8 cellular contexts compared by ENCODE assay signal in the genomic region with DNA sequence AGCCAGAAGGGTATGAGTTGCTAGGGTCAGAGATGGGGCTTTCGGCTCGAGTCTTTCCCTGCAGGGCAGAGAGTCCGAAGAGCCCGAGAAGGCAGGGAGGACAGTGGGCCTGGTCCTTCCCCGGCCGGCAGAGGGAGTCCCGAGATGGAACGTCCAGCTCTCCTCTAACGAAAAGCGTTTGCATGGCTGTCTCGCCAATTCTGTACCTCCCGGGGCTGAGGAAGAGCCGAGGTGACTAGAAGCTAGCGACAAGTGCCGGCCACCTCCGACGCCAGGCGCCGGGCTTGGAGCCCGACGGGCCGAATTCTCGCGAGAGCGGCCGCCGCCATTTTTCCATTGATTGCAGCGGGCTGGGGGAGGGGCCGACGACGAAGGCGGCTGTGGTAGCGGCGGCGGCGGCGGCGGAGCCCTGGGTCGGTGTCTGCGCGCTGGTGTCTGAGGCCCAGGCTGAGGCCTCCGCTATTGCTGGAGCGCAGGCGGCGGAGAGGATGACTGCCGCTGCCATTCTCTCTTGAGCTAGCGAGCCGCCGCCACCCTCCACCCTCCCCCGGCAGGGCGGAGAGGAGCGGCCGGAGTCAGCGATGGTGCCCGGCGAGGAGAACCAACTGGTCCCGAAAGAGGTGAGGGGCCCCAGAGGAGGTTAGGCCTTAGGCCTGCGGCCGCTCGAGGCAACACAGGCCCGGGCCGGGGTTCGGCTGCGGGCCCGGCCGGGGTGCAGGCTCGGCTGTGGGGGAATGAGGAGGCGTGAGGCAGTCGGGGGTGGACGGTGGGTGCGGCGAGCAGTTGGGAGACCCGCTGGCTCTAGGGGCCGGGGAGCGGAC. TPM values are rescaled to one million over a fixed set of nuclear protein-coding genes. Genes with fewer than 3 reads are reported as not detected.
DNase-seq lines count a peak whose midpoint lies in the region; ATAC-seq, FAIRE-seq and TF ChIP-seq lines count a peak whose summit lies in the region.

A gene with protein sequence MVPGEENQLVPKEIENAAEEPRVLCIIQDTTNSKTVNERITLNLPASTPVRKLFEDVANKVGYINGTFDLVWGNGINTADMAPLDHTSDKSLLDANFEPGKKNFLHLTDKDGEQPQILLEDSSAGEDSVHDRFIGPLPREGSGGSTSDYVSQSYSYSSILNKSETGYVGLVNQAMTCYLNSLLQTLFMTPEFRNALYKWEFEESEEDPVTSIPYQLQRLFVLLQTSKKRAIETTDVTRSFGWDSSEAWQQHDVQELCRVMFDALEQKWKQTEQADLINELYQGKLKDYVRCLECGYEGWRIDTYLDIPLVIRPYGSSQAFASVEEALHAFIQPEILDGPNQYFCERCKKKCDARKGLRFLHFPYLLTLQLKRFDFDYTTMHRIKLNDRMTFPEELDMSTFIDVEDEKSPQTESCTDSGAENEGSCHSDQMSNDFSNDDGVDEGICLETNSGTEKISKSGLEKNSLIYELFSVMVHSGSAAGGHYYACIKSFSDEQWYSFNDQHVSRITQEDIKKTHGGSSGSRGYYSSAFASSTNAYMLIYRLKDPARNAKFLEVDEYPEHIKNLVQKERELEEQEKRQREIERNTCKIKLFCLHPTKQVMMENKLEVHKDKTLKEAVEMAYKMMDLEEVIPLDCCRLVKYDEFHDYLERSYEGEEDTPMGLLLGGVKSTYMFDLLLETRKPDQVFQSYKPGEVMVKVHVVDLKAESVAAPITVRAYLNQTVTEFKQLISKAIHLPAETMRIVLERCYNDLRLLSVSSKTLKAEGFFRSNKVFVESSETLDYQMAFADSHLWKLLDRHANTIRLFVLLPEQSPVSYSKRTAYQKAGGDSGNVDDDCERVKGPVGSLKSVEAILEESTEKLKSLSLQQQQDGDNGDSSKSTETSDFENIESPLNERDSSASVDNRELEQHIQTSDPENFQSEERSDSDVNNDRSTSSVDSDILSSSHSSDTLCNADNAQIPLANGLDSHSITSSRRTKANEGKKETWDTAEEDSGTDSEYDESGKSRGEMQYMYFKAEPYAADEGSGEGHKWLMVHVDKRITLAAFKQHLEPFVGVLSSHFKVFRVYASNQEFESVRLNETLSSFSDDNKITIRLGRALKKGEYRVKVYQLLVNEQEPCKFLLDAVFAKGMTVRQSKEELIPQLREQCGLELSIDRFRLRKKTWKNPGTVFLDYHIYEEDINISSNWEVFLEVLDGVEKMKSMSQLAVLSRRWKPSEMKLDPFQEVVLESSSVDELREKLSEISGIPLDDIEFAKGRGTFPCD (N-terminal part only) (plus strand): TSS at position 368 of the 821 bp plus-strand sequence. CDS start 214 bp downstream, at position 582.

- peak within 1 kb of the TSS; percentile 85 for H2BK120ac ChIP-seq in neuronal stem cell (ENCODE audit: low read depth, low read length)

- BruUV-seq in HCT116 (replicated peaks; lab: Mats Ljungman, UMichigan), result no TSS peak

- CTCF ChIA-PET in HCT116 (lab: Charles Lee), result interaction anchor here (0.9 to 1.5 kb wide), 4 partner anchors 8 to 202 kb away, joined by 3 to 5 read pairs (median 4); no protein-coding TSS in a partner anchor

- H2BK5ac ChIP-seq in neuronal stem cell (ENCODE audit: low read length), result peak within 1 kb of the TSS; percentile 99

- H3K36me3 ChIP-seq in GM06990 (ENCODE audit: control insufficient read depth, insufficient read depth, low read length), result no peaks in the 10 kb centered on the region
- H3K36me3 ChIP-seq in HCT116 (ENCODE audit: control insufficient read depth in 1 of 2, insufficient read depth in 2 of 2, low read length in 2 of 2), result no peaks in the 10 kb centered on the region
- H3K36me3 ChIP-seq in MM.1S (replicated peaks; ENCODE audit: insufficient read depth, low read length), result no peaks in the 10 kb centered on the region
- H3K36me3 ChIP-seq in SJCRH30, result no peaks in the 10 kb centered on the region
- no peaks in the 10 kb centered on the region for H3K36me3 ChIP-seq in neuronal stem cell (replicated peaks in 1 of 2; ENCODE audit: control insufficient read depth in 2 of 2, insufficient read depth in 2 of 2, low read length in 2 of 2)

- peak within 1 kb of the TSS; percentile 89 for H3K4me2 ChIP-seq in HCT116 (ENCODE audit: low read length)
- peak within 1 kb of the TSS; percentile 89 for H3K4me2 ChIP-seq in MM.1S (ENCODE audit: low read depth, low read length)
- peak within 1 kb of the TSS; percentile 67 for H3K4me2 ChIP-seq in neuronal stem cell (ENCODE audit: insufficient read depth, low read length, poor library complexity, severe bottlenecking)

- H3K4me1 ChIP-seq in HCT116 (ENCODE audit: control insufficient read depth in 1 of 2, insufficient read depth in 2 of 2, low read length in 2 of 2) (peaks cover 32 to 42% of the 10 kb centered on the region in 2 experiments), MM.1S (ENCODE audit: low read length) (peaks cover 26% of the 10 kb centered on the region), SJCRH30 (peaks cover 11% of the 10 kb centered on the region; the same call in 1 of the 2 replicates), neuronal stem cell (ENCODE audit: control insufficient read depth in 2 of 2, insufficient read depth in 1 of 2, low read depth in 1 of 2, low read length in 2 of 2) (peaks cover 0 to 10% of the 10 kb centered on the region in 2 donors)

- H3K9ac ChIP-seq in HCT116 (ENCODE audit: low read length), result peak within 1 kb of the TSS; percentile 86
- H3K9ac ChIP-seq in MM.1S (ENCODE audit: low read length), result peak within 1 kb of the TSS; percentile 97
- peak within 1 kb of the TSS; percentile 94 for H3K9ac ChIP-seq in neuronal stem cell (ENCODE audit: low read depth, low read length, poor library complexity)

- DNase-seq in GM06990 (ENCODE audit: extremely low read depth, insufficient read length) (peak; percentile 91), HCT116 (ENCODE audit: low read depth, low spot score) (peak; percentile 76), MM.1S (peak; percentile 89), SJCRH30 (peak; percentile 95 to 96), activated gamma-delta T cell treated with Interleukin-2 at 50 U/mL for 16 hours (peak; percentile 94), frontal cortex (ENCODE audit: low spot score in 2 of 2) (peak; percentile 72 to 74), neuronal stem cell (ENCODE audit: low spot score) (peak; percentile 92), substantia nigra (lab: John Stamatoyannopoulos, UW) (peak; percentile 29 to 97 (median 81))

- TF ChIP-seq CTCF in GM06990 (IDR thresholded peaks at IDR 0.05; ENCODE audit: insufficient read depth, low read length, poor library complexity, severe bottlenecking) (peak; percentile 40), HCT116 (IDR thresholded peaks at IDR 0.05 in 2 of 3, conservative IDR thresholded peaks at IDR 0.05 in 1 of 3; ENCODE audit: borderline replicate concordance in 1 of 3, insufficient read depth in 1 of 3, low read depth in 2 of 3, low read length in 2 of 3) (peak in 2 of 3 experiments; percentile 48 to 56; a peak in 4 of 6 replicates), MM.1S (IDR thresholded peaks at IDR 0.05; ENCODE audit: low read length) (peak; percentile 54)

- H2AK5ac ChIP-seq in neuronal stem cell (ENCODE audit: low read depth, low read length), result peak within 1 kb of the TSS; percentile 83

- no peak for TF ChIP-seq RAD21 in HCT116 (IDR thresholded peaks at IDR 0.05; ENCODE audit: low read depth)

- WGBS in neuronal stem cell (ENCODE audit: extremely low coverage in 2 of 2, insufficient read length in 2 of 2, insufficient replicate concordance in 1 of 2), 2 donors, result no CpG with 5 or more reads among the region's 75 CpGs

- peak within 1 kb of the TSS; percentile 63 for H3K14ac ChIP-seq in neuronal stem cell (ENCODE audit: low read length)

- peak within 1 kb of the TSS; percentile 69 for H2AFZ ChIP-seq in HCT116 (ENCODE audit: low read depth, low read length, poor library complexity, severe bottlenecking)
- peak within 1 kb of the TSS; percentile 95 for H2AFZ ChIP-seq in MM.1S (ENCODE audit: low read length)
- peak within 1 kb of the TSS; percentile 92 for H2AFZ ChIP-seq in neuronal stem cell (ENCODE audit: low read length)

- peaks cover 23% of the 10 kb centered on the region for H3F3A ChIP-seq in MM.1S (ENCODE audit: insufficient read depth, low read length)

- H3K23ac ChIP-seq in neuronal stem cell (ENCODE audit: low read depth, low read length, poor library complexity), result peak within 1 kb of the TSS; percentile 83

- peak within 1 kb of the TSS; percentile 94 for H3K4ac ChIP-seq in neuronal stem cell (ENCODE audit: low read length)

- intact Hi-C loops in HCT116 (cut with micrococcal nuclease), result loop anchor here (2.0 kb wide), 1 partner anchor 31 kb away; no protein-coding TSS in a partner anchor

- H2BK15ac ChIP-seq in neuronal stem cell (ENCODE audit: low read length), result peak within 1 kb of the TSS; percentile 77

- POLR2A ChIA-PET in HCT116 (lab: Charles Lee), result interaction anchor here (1.3 to 1.4 kb wide), 2 partner anchors 10 to 31 kb away, joined by 3 to 6 read pairs; no protein-coding TSS in a partner anchor

- no peak for FAIRE-seq in frontal cortex (lab: Jason Lieb, UNC)

- H3K27me3 ChIP-seq in GM06990 (replicated peaks; ENCODE audit: control insufficient read depth, insufficient read depth, low read length), result no peaks in the 10 kb centered on the region
- H3K27me3 ChIP-seq in HCT116 (ENCODE audit: insufficient read depth, low read length), result no peaks in the 10 kb centered on the region
- no peaks in the 10 kb centered on the region for H3K27me3 ChIP-seq in MM.1S (replicated peaks; ENCODE audit: insufficient read depth, low read length)
- no peaks in the 10 kb centered on the region for H3K27me3 ChIP-seq in SJCRH30
- H3K27me3 ChIP-seq in neuronal stem cell (ENCODE audit: control insufficient read depth in 3 of 3, insufficient read depth in 3 of 3, low read depth in 1 of 3, low read length in 3 of 3), result no peaks in the 10 kb centered on the region

- RAD21 ChIA-PET in HCT116 (lab: Charles Lee; ENCODE audit: low non-redundant PET in 1 of 2, low total read pairs in 2 of 2, uncharacterized antibody in 2 of 2, unreplicated experiment in 2 of 2), result interaction anchor here in 1 of 2 experiments (0.7 kb wide), 1 partner anchor 770 kb away, joined by 6 read pairs; no protein-coding TSS in a partner anchor

- H3K79me1 ChIP-seq in neuronal stem cell (ENCODE audit: low read depth, low read length), result peaks cover 2% of the 10 kb centered on the region

- H3K27ac ChIP-seq in HCT116 (ENCODE audit: low read depth, low read length), result peak within 1 kb of the TSS; percentile 97
- peak within 1 kb of the TSS; percentile 91 for H3K27ac ChIP-seq in MM.1S (ENCODE audit: low read length)
- H3K27ac ChIP-seq in SJCRH30, result peak within 1 kb of the TSS; percentile 95
- H3K27ac ChIP-seq in neuronal stem cell (replicated peaks; ENCODE audit: low read length), result peak within 1 kb of the TSS; percentile 96
- peak within 1 kb of the TSS; percentile 97 for H3K27ac ChIP-seq in substantia nigra (ENCODE audit: low read depth, low read length, poor library complexity, severe bottlenecking)

- H3K79me2 ChIP-seq in HCT116 (ENCODE audit: insufficient read depth, low read length), result peaks cover 50% of the 10 kb centered on the region
- H3K79me2 ChIP-seq in MM.1S (ENCODE audit: low read length), result peaks cover 51% of the 10 kb centered on the region

- no peak within 1 kb of the TSS for H4K8ac ChIP-seq in neuronal stem cell (ENCODE audit: low read depth, low read length)

- H4K91ac ChIP-seq in neuronal stem cell (ENCODE audit: low read depth, low read length, poor library complexity), result peak within 1 kb of the TSS; percentile 78

- H4K20me1 ChIP-seq in HCT116 (ENCODE audit: insufficient read depth) (peaks cover 6% of the 10 kb centered on the region; the same call in 1 of the 2 replicates), MM.1S (ENCODE audit: insufficient read depth, low read length) (peaks cover 25% of the 10 kb centered on the region)

- peak; percentile 83 for ATAC-seq in HCT116

- peak within 1 kb of the TSS; percentile 98 for H3K18ac ChIP-seq in neuronal stem cell (ENCODE audit: low read length)

- H3K9me3 ChIP-seq in HCT116 (ENCODE audit: control insufficient read depth in 1 of 2, insufficient read depth in 1 of 2, low read depth in 1 of 2, low read length in 2 of 2) (no peaks in the 10 kb centered on the region), MM.1S (replicated peaks; ENCODE audit: insufficient read depth, low read length) (no peaks in the 10 kb centered on the region), SJCRH30 (replicated peaks) (no peaks in the 10 kb centered on the region), neuronal stem cell (replicated peaks in 1 of 2; ENCODE audit: control insufficient read depth in 2 of 2, insufficient read depth in 1 of 2, low read depth in 1 of 2, low read length in 2 of 2) (no peaks in the 10 kb centered on the region)

- no peaks in the 10 kb centered on the region for H3K9me2 ChIP-seq in HCT116 (ENCODE audit: insufficient read depth)
- H3K9me2 ChIP-seq in MM.1S (replicated peaks; ENCODE audit: insufficient read depth, low read length), result no peaks in the 10 kb centered on the region

- H3K4me3 ChIP-seq in GM06990 (replicated peaks; ENCODE audit: low read depth, low read length) (peak within 1 kb of the TSS; percentile 72), HCT116 (replicated peaks in 1 of 2; ENCODE audit: low read depth in 1 of 2, low read length in 2 of 2) (peak within 1 kb of the TSS; percentile 81 to 88), MM.1S (ENCODE audit: low read length) (peak within 1 kb of the TSS; percentile 94), SJCRH30 (peak within 1 kb of the TSS; percentile 94), neuronal stem cell (ENCODE audit: low read length in 2 of 2) (peak within 1 kb of the TSS; percentile 76 to 94)

- H2BK12ac ChIP-seq in neuronal stem cell (ENCODE audit: low read length), result no peak within 1 kb of the TSS

- peak; percentile 92 for TF ChIP-seq POLR2A in HCT116 (IDR thresholded peaks at IDR 0.05; ENCODE audit: borderline replicate concordance, extremely low read depth, insufficient read depth, insufficient read length)

RNA-seq across cellular contexts. Expression of the gene that starts here (rescaled TPM):
- 18.9 TPM for total RNA-seq in HCT116 (2021; ENCODE audit: unreplicated experiment)
- polyA plus RNA-seq in HCT116 (2012), result 7.6 and 8.9 TPM in 2 replicates
- total RNA-seq in SJCRH30 (2014; rRNA removed; shearing (Covaris generic)), result 82.1 and 98.7 TPM in 2 replicates
- total RNA-seq in frontal cortex, result 149 TPM
- 26.5 TPM for polyA plus RNA-seq in neuronal stem cell (2013, experiment 1 of 2)
- polyA plus RNA-seq in neuronal stem cell (2013, experiment 2 of 2), result 27.4 TPM

Comparison
In these comparisons a context has a peak if more than half of its experiments do, and no peak if none do; other contexts are left out.
1. Peak in every context shown above with its lines: DNase-seq, ATAC-seq, H3K4me3 ChIP-seq and H3K27ac ChIP-seq.